ENCODE assay signal across 8 cellular contexts in genomic region chr13:84497613-84498012, GRCh38.
"Had no signal": no experiment of that assay in that cellular context is flagged by ENCODE, and none has a peak within 500 bp of the region (broad histone marks: within the 10 kb centered on the region; RNA-seq: fewer than 3 reads in every experiment).

No MANE protein-coding gene starts in this region.

- H2AFZ ChIP-seq: GM23248 had no signal

- DNase-seq: GM23248, GOT3, H7, HFFc6, KBM-7 had no signal

- H3K4me2 ChIP-seq: KMS-11 had no signal

- H3K36me3 ChIP-seq: HAP-1 had no signal

- H3K4me1 ChIP-seq: HAP-1 had no signal

- H3K27ac ChIP-seq: GM23248, HL-60, KMS-11 had no signal

- H3K9me3 ChIP-seq: HAP-1 had no signal

- H3K4me3 ChIP-seq: GM23248, HAP-1 had no signal
